19 cellular contexts compared by ENCODE assay signal in the genomic region with DNA sequence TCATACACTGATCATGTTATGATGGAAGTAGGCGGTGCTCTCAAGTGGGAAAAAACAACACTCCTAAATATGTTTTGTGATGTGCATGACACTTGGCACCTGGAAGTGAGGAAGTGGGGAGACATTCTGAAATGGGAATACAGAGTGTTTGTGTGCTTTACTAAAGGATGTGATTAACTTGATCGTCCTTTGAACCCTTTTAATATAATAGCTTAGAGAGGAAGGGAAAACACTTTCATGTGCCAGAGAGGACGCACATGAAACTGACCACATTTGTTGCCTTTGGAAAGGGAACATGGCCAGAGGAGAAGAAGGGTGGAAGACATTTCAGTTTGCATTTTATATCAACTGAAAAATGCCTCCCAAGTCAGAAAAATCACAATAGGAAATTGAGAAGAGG. TPM values are rescaled to one million over a fixed set of nuclear protein-coding genes. Genes with fewer than 3 reads are reported as not detected.
DNase-seq lines count a peak whose midpoint lies in the region; ATAC-seq and TF ChIP-seq lines count a peak whose summit lies in the region.
"Had no signal": no experiment of that assay in that cellular context is flagged by ENCODE, and none has a peak within 500 bp of the region (broad histone marks: within the 10 kb centered on the region; RNA-seq: fewer than 3 reads in every experiment).

No MANE protein-coding gene starts in this region.

- no peak overlapping the region for H3K4me3 Mint-ChIP-seq in neural progenitor cell
- H3K4me3 Mint-ChIP-seq: CD14-positive monocyte, HFFc6 had no signal

- peaks cover 16% of the 10 kb centered on the region for H3K4me1 Mint-ChIP-seq in neural progenitor cell
- H3K4me1 Mint-ChIP-seq: CD14-positive monocyte had no signal

- H3K27ac ChIP-seq in Karpas-422 (ENCODE audit: low read length), result no peak overlapping the region
- H3K27ac ChIP-seq in neural progenitor cell, result no peak overlapping the region

- peaks cover 12% of the 10 kb centered on the region for H3K4me1 ChIP-seq in Karpas-422 (ENCODE audit: low read length)
- H3K4me1 ChIP-seq in neural progenitor cell, result peaks cover 18% of the 10 kb centered on the region

- no peak overlapping the region for H3K4me3 ChIP-seq in Karpas-422 (ENCODE audit: low read length)
- no peak overlapping the region for H3K4me3 ChIP-seq in astrocyte of the spinal cord (ENCODE audit: low read depth, low read length)
- H3K4me3 ChIP-seq in neural progenitor cell, result no peak overlapping the region

- H3K36me3 ChIP-seq in Karpas-422 (ENCODE audit: insufficient read depth, low read length) (no peaks in the 10 kb centered on the region), neural progenitor cell (no peaks in the 10 kb centered on the region)

- in situ Hi-C loops in astrocyte of the spinal cord (cut with HindIII; ENCODE audit: low sequenced_read_pairs), result no loop called here

- H3K9me3 ChIP-seq in Karpas-422 (ENCODE audit: low read length) (no peaks in the 10 kb centered on the region), neural progenitor cell (ENCODE audit: low read depth) (no peaks in the 10 kb centered on the region)
- H3K9me3 ChIP-seq: Caco-2 had no signal

- ATAC-seq in HG03521 (IDR thresholded peaks at IDR 0.05; ENCODE audit: unreplicated experiment) (no peak), HG03460 (IDR thresholded peaks at IDR 0.05; ENCODE audit: unreplicated experiment) (no peak), GM19328 (IDR thresholded peaks at IDR 0.05; ENCODE audit: unreplicated experiment) (no peak)
- ATAC-seq: HepG2, SK-N-SH treated with all-trans-retinoic acid at 6 μM for 48 hours had no signal

- no peaks in the 10 kb centered on the region for H3K27me3 ChIP-seq in Karpas-422 (ENCODE audit: low read length)
- H3K27me3 ChIP-seq in neural progenitor cell, result no peaks in the 10 kb centered on the region

- H3K9me3 Mint-ChIP-seq in neural progenitor cell, result peaks cover 2% of the 10 kb centered on the region
- H3K9me3 Mint-ChIP-seq: HFFc6 had no signal

- H2AFZ ChIP-seq in Karpas-422 (ENCODE audit: low read length) (no peak overlapping the region), neural progenitor cell (replicated peaks) (no peak overlapping the region)

- no peaks in the 10 kb centered on the region for H3K36me3 Mint-ChIP-seq in neural progenitor cell
- H3K36me3 Mint-ChIP-seq: CD14-positive monocyte had no signal

- H3K27ac Mint-ChIP-seq in neural progenitor cell, result no peak overlapping the region
- H3K27ac Mint-ChIP-seq: CD14-positive monocyte, HFFc6 had no signal

- H3K9ac ChIP-seq in Karpas-422 (ENCODE audit: low read length), result no peak overlapping the region
- H3K9ac ChIP-seq in neural progenitor cell, result no peak overlapping the region

- no peaks in the 10 kb centered on the region for H4K20me1 ChIP-seq in Karpas-422 (ENCODE audit: insufficient read depth, low read depth, low read length)
- H4K20me1 ChIP-seq in neural progenitor cell (ENCODE audit: low read depth), result no peaks in the 10 kb centered on the region

- no peaks in the 10 kb centered on the region for H3K9me2 ChIP-seq in Karpas-422 (replicated peaks; ENCODE audit: insufficient read depth, low read length)

- DNase-seq in COR-L47 (lab: John Stamatoyannopoulos, UW) (peak; percentile 9), Karpas-422 (no peak), astrocyte of the spinal cord (ENCODE audit: low read depth, low spot score) (peak; percentile 24), neural progenitor cell (ENCODE audit: low spot score) (no peak), DMS79 treated with DMSO at 0.1 percent for 48 hours (lab: John Stamatoyannopoulos, UW) (no peak)
- DNase-seq: Caco-2, DMS79, GOT3, HFFc6, MM.1S, NCI-H1436 treated with DMSO at 0.1 percent for 48 hours, NCI-H446, SHP77 had no signal

- H3F3A ChIP-seq in neural progenitor cell (ENCODE audit: low read depth), result peaks cover 4% of the 10 kb centered on the region

- H3K4me2 ChIP-seq in Karpas-422 (ENCODE audit: low read depth, low read length, poor library complexity, severe bottlenecking), result peak overlapping the region; percentile 17
- peak overlapping the region; percentile 50 for H3K4me2 ChIP-seq in neural progenitor cell

- TF ChIP-seq CTCF in astrocyte of the spinal cord (IDR thresholded peaks at IDR 0.05; ENCODE audit: low read depth, low read length) (no peak), neural progenitor cell (IDR thresholded peaks at IDR 0.05) (no peak)

- peaks cover 2% of the 10 kb centered on the region for H3K27me3 Mint-ChIP-seq in neural progenitor cell (ENCODE audit: insufficient read depth, low read depth)

- H3K79me2 ChIP-seq in Karpas-422 (ENCODE audit: low read length), result no peaks in the 10 kb centered on the region
- H3K79me2 ChIP-seq in neural progenitor cell (ENCODE audit: low read depth), result no peaks in the 10 kb centered on the region

RNA-seq across cellular contexts. Expression of a gene that starts 31.4 kb away (rescaled TPM):
- 0.19 TPM in 1 of 2 replicates, not detected in the other for total RNA-seq in Karpas-422 (2014; rRNA removed; shearing (Covaris generic); ENCODE audit: low replicate concordance)
- 1.2 and 1.6 TPM in 2 replicates for total RNA-seq in neural progenitor cell (ENCODE audit: low replicate concordance)

Comparison
In these comparisons a context has a peak if more than half of its experiments do, and no peak if none do; other contexts are left out.
1. DNase-seq: peak in COR-L47 (single experiment) and astrocyte of the spinal cord (single experiment); none in Karpas-422 (single experiment), neural progenitor cell (single experiment) and DMS79 treated with DMSO at 0.1 percent for 48 hours (single experiment).